1 cellular context compared by ENCODE assay signal in the genomic region with DNA sequence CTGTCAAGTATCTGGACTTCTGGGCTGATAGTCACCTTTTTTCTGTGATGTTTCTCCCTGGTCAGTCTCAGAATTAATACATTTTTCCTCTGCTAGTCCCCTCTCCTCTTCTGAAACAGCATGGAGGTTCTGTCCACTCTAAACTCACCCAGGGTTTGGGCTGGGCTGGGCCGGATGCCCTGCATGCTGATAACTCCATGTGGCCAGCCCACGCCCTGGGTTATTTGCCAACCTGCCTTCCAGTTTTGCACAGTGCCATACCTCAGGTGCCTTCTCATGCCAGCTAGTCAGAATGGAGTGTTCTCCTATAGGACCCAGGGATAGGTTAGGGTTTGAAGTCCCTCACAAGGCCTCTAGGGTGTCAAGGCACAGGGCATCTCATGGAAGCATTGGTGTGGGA.
TF ChIP-seq lines count a peak whose summit lies in the region.

No MANE protein-coding gene starts in this region.

TF ChIP-seq in GM23338, 12 proteins besides CTCF, POLR2A, EP300 and RAD21 (continued from another document):
- TF ChIP-seq, protein P1, sequence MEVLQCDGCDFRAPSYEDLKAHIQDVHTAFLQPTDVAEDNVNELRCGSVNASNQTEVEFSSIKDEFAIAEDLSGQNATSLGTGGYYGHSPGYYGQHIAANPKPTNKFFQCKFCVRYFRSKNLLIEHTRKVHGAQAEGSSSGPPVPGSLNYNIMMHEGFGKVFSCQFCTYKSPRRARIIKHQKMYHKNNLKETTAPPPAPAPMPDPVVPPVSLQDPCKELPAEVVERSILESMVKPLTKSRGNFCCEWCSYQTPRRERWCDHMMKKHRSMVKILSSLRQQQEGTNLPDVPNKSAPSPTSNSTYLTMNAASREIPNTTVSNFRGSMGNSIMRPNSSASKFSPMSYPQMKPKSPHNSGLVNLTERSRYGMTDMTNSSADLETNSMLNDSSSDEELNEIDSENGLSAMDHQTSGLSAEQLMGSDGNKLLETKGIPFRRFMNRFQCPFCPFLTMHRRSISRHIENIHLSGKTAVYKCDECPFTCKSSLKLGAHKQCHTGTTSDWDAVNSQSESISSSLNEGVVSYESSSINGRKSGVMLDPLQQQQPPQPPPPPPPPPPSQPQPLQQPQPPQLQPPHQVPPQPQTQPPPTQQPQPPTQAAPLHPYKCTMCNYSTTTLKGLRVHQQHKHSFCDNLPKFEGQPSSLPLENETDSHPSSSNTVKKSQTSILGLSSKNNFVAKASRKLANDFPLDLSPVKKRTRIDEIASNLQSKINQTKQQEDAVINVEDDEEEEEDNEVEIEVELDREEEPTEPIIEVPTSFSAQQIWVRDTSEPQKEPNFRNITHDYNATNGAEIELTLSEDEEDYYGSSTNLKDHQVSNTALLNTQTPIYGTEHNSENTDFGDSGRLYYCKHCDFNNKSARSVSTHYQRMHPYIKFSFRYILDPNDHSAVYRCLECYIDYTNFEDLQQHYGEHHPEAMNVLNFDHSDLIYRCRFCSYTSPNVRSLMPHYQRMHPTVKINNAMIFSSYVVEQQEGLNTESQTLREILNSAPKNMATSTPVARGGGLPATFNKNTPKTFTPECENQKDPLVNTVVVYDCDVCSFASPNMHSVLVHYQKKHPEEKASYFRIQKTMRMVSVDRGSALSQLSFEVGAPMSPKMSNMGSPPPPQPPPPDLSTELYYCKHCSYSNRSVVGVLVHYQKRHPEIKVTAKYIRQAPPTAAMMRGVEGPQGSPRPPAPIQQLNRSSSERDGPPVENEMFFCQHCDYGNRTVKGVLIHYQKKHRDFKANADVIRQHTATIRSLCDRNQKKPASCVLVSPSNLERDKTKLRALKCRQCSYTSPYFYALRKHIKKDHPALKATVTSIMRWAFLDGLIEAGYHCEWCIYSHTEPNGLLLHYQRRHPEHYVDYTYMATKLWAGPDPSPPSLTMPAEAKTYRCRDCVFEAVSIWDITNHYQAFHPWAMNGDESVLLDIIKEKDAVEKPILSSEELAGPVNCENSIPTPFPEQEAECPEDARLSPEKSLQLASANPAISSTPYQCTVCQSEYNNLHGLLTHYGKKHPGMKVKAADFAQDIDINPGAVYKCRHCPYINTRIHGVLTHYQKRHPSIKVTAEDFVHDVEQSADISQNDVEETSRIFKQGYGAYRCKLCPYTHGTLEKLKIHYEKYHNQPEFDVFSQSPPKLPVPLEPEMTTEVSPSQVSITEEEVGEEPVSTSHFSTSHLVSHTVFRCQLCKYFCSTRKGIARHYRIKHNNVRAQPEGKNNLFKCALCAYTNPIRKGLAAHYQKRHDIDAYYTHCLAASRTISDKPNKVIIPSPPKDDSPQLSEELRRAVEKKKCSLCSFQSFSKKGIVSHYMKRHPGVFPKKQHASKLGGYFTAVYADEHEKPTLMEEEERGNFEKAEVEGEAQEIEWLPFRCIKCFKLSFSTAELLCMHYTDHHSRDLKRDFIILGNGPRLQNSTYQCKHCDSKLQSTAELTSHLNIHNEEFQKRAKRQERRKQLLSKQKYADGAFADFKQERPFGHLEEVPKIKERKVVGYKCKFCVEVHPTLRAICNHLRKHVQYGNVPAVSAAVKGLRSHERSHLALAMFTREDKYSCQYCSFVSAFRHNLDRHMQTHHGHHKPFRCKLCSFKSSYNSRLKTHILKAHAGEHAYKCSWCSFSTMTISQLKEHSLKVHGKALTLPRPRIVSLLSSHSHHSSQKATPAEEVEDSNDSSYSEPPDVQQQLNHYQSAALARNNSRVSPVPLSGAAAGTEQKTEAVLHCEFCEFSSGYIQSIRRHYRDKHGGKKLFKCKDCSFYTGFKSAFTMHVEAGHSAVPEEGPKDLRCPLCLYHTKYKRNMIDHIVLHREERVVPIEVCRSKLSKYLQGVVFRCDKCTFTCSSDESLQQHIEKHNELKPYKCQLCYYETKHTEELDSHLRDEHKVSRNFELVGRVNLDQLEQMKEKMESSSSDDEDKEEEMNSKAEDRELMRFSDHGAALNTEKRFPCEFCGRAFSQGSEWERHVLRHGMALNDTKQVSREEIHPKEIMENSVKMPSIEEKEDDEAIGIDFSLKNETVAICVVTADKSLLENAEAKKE (CRISPR knock-in tag; IDR thresholded peaks at IDR 0.05): no peak
TF ChIP-seq in GM23338: peak in this region for 0.
